ENCODE assay signal across 8 cellular contexts in the genomic region with DNA sequence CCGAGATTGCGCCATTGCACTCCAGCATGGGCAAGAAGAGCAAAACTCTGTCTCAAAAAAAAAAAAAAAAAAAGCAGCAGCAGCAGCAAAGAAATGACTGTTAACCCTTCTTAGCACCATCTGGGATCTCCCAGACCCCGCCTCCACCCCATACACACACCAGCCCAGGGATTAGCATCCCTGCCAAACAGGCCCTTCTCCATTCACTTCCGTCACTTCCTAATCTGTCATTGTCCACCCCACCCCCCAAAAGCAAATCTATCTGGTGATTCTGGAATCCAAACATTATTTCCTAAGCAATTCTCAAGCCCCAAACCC. TPM values are rescaled to one million over a fixed set of nuclear protein-coding genes. Genes with fewer than 3 reads are reported as not detected.
DNase-seq lines count a peak whose midpoint lies in the region; ATAC-seq and TF ChIP-seq lines count a peak whose summit lies in the region.

No MANE protein-coding gene starts in this region.

- no peaks in the 10 kb centered on the region for H3K36me3 ChIP-seq in mammary epithelial cell (ENCODE audit: insufficient read depth, low read length)

- H3K4me3 Mint-ChIP-seq in IgD-negative memory B cell (peak overlapping the region; percentile 81 to 94 (median 91)), mesothelial cell of epicardium (peak overlapping the region; percentile 28)

- H3K27ac ChIP-seq in mammary epithelial cell (ENCODE audit: insufficient read depth, low read depth, low read length), result peak overlapping the region; percentile 92

- no peak for TF ChIP-seq POLR2A in erythroblast (IDR thresholded peaks at IDR 0.05; ENCODE audit: low read length)

- ATAC-seq in HG02642 (IDR thresholded peaks at IDR 0.05; ENCODE audit: poor library complexity, unreplicated experiment), result no peak
- no peak for ATAC-seq in HG03571 (IDR thresholded peaks at IDR 0.05; ENCODE audit: unreplicated experiment)

- no peak overlapping the region for H2AFZ ChIP-seq in mammary epithelial cell (ENCODE audit: low read depth, low read length)

- H3K27me3 ChIP-seq in mammary epithelial cell (ENCODE audit: insufficient read depth, low read length), result no peaks in the 10 kb centered on the region

- H3K9me3 Mint-ChIP-seq in IgD-negative memory B cell, result no peaks in the 10 kb centered on the region
- H3K9me3 Mint-ChIP-seq in mesothelial cell of epicardium, result no peaks in the 10 kb centered on the region

- H3K27me3 Mint-ChIP-seq in IgD-negative memory B cell, result peaks cover 5% of the 10 kb centered on the region
- H3K27me3 Mint-ChIP-seq in mesothelial cell of epicardium (ENCODE audit: low read depth), result no peaks in the 10 kb centered on the region

- peaks cover 18% of the 10 kb centered on the region for H3K79me2 ChIP-seq in mammary epithelial cell (ENCODE audit: insufficient read depth, low read length)

- no peaks in the 10 kb centered on the region for H3K36me3 Mint-ChIP-seq in IgD-negative memory B cell
- H3K36me3 Mint-ChIP-seq in mesothelial cell of epicardium, result peaks cover 3% of the 10 kb centered on the region

- TF ChIP-seq CTCF in mammary epithelial cell (conservative IDR thresholded peaks at IDR 0.05 in 1 of 2, IDR thresholded peaks at IDR 0.05 in 1 of 2; ENCODE audit: extremely low read depth in 1 of 2, insufficient read depth in 1 of 2, low read depth in 1 of 2, low read length in 2 of 2) (no peak), mesothelial cell of epicardium (IDR thresholded peaks at IDR 0.05; ENCODE audit: unreplicated experiment) (no peak)

- peak overlapping the region; percentile 88 for H3K4me2 ChIP-seq in mammary epithelial cell (ENCODE audit: insufficient read depth, low read depth, low read length)

- CTCF ChIA-PET in mammary epithelial cell (lab: Charles Lee; ENCODE audit: low non-redundant PET), result interaction anchor here (0.5 to 1.6 kb wide), 4 partner anchors 8 to 471 kb away, joined by 3 to 11 read pairs (median 4); no protein-coding TSS in a partner anchor

- DNase-seq in A172 (ENCODE audit: low spot score) (peak; percentile 39), mammary epithelial cell (no peak), mesothelial cell of epicardium (ENCODE audit: low spot score in 2 of 2, unreplicated experiment in 2 of 2) (no peak), C1 segment of cervical spinal cord (lab: John Stamatoyannopoulos, UW) (no peak), erythroblast (lab: John Stamatoyannopoulos, UW) (no peak)

- H3K27ac Mint-ChIP-seq in IgD-negative memory B cell, result peak overlapping the region; percentile 97 to 100 (median 99)
- peak overlapping the region; percentile 99 for H3K27ac Mint-ChIP-seq in mesothelial cell of epicardium

- peak overlapping the region in 1 of 3 experiments; percentile 45 for H3K4me3 ChIP-seq in mammary epithelial cell (replicated peaks in 1 of 3; ENCODE audit: insufficient read depth in 1 of 3, low read depth in 2 of 3, low read length in 3 of 3)

- in situ Hi-C loops in mammary epithelial cell (cut with MboI; ENCODE audit: low sequenced_read_pairs in 2 of 2), result loop anchor here in 1 of 2 donors (10.0 kb wide), 1 partner anchor 158 kb away; no protein-coding TSS in a partner anchor

- dilution Hi-C loops in mammary epithelial cell (cut with HindIII; ENCODE audit: low sequenced_read_pairs), result loop anchor here (5.0 kb wide), 1 partner anchor 45 kb away; no protein-coding TSS in a partner anchor

- peaks cover 76% of the 10 kb centered on the region for H3K4me1 ChIP-seq in mammary epithelial cell (ENCODE audit: insufficient read depth, low read length)

- peaks cover 39 to 80% (median 75%) of the 10 kb centered on the region in 3 donors for H3K4me1 Mint-ChIP-seq in IgD-negative memory B cell
- peaks cover 83% of the 10 kb centered on the region for H3K4me1 Mint-ChIP-seq in mesothelial cell of epicardium

- no peaks in the 10 kb centered on the region for H3K9me3 ChIP-seq in mammary epithelial cell (replicated peaks; ENCODE audit: insufficient read depth, low read length)

- intact Hi-C loops in mammary epithelial cell (cut with micrococcal nuclease), result no loop called here

- no TSS peak for BruUV-seq in mammary epithelial cell (replicated peaks; lab: Mats Ljungman, UMichigan)

- H4K20me1 ChIP-seq in mammary epithelial cell (ENCODE audit: insufficient read depth, low read length), result no peaks in the 10 kb centered on the region

- peak overlapping the region; percentile 90 for H3K9ac ChIP-seq in mammary epithelial cell (ENCODE audit: insufficient read depth, low read length)

- WGBS in mammary epithelial cell (ENCODE audit: low coverage, missing lambda C conversion rate), result 68% methylated on average over 4 of the region's 4 CpGs

RNA-seq across cellular contexts. Expression of a gene that starts 5.8 kb away (rescaled TPM):
- 298 and 391 TPM in 2 replicates for total RNA-seq in A172 (2014; rRNA removed; shearing (Covaris generic))
- polyA plus RNA-seq in IgD-negative memory B cell (107 TPM), mammary epithelial cell (130 TPM)
- total RNA-seq in mammary epithelial cell (100 to 1,000 TPM; 494 to 702 TPM), mesothelial cell of epicardium (456 to 481 TPM (median 480 TPM) in 3 replicates)
- polyA minus RNA-seq in mammary epithelial cell, result 1,418 TPM

RNA-seq across cellular contexts. Expression of a gene that starts 21.3 kb away (rescaled TPM):
- 1,294 and 1,343 TPM in 2 replicates for total RNA-seq in A172 (2014; rRNA removed; shearing (Covaris generic))
- polyA plus RNA-seq in IgD-negative memory B cell, result 1,657 TPM
- total RNA-seq in mammary epithelial cell, result 1,000 to 10,000 TPM; 1,183 to 1,218 TPM
- 1,634 TPM for polyA plus RNA-seq in mammary epithelial cell
- 1,987 TPM for polyA minus RNA-seq in mammary epithelial cell
- total RNA-seq in mesothelial cell of epicardium, result 1,747 to 1,829 TPM (median 1,814 TPM) in 3 replicates

RNA-seq across cellular contexts. Expression of a gene that starts 38.9 kb away (rescaled TPM):
- 7.9 and 9.6 TPM in 2 replicates for total RNA-seq in A172 (2014; rRNA removed; shearing (Covaris generic))
- polyA plus RNA-seq in IgD-negative memory B cell, result 19.2 TPM
- 10 to 100 TPM in 1 of 2 donors, 1 to 10 TPM in 1; 7.8 to 18.5 TPM for total RNA-seq in mammary epithelial cell
- 12.2 TPM for polyA plus RNA-seq in mammary epithelial cell
- 11.7 TPM for polyA minus RNA-seq in mammary epithelial cell
- total RNA-seq in mesothelial cell of epicardium, result 23.7 to 26.0 TPM (median 24.2 TPM) in 3 replicates

RNA-seq across cellular contexts. Expression of a gene that starts 49.2 kb away (rescaled TPM):
- total RNA-seq in A172 (2014; rRNA removed; shearing (Covaris generic)), result 114 and 139 TPM in 2 replicates
- polyA plus RNA-seq in IgD-negative memory B cell (32.9 TPM), mammary epithelial cell (39.3 TPM)
- total RNA-seq in mammary epithelial cell (100 to 1,000 TPM; 157 to 169 TPM), mesothelial cell of epicardium (121 to 126 TPM (median 124 TPM) in 3 replicates)
- polyA minus RNA-seq in mammary epithelial cell, result 227 TPM
